8 cellular contexts compared by ENCODE assay signal in genomic region chr6:46156701-46157100, GRCh38. TPM values are rescaled to one million over a fixed set of nuclear protein-coding genes. Genes with fewer than 3 reads are reported as not detected.
"Had no signal": no experiment of that assay in that cellular context is flagged by ENCODE, and none has a peak within 500 bp of the region (broad histone marks: within the 10 kb centered on the region; RNA-seq: fewer than 3 reads in every experiment).

No MANE protein-coding gene starts in this region.

- H3K27ac ChIP-seq: GM23248 had no signal

- DNase-seq: GM23248, GOT3, H7, H9, HCEC 1CT, HFFc6 had no signal

- H3K4me1 ChIP-seq: HAP-1 had no signal

- H2AFZ ChIP-seq: GM23248 had no signal

- H3K9me3 ChIP-seq: HAP-1 had no signal

- ATAC-seq: HCT116 had no signal

- H3K36me3 ChIP-seq: HAP-1 had no signal

- H3K4me3 Mint-ChIP-seq: H9, HFFc6 had no signal

- H3K9me3 Mint-ChIP-seq: HFFc6 had no signal

- H3K4me3 ChIP-seq: GM23248, HAP-1 had no signal

- H3K27ac Mint-ChIP-seq: H9, HFFc6 had no signal

RNA-seq across cellular contexts. Expression of gene ENPP5, which starts 14.1 kb away (rescaled TPM):
- total RNA-seq: GM23248, HFFc6 had no signal
